In genomic region chr3:130709671-130710070, GRCh38 we compare ENCODE assay signal across 19 cellular contexts.
"Had no signal": no experiment of that assay in that cellular context is flagged by ENCODE, and none has a peak within 500 bp of the region (broad histone marks: within the 10 kb centered on the region; RNA-seq: fewer than 3 reads in every experiment).

No MANE protein-coding gene starts in this region.

- H3K4me3 ChIP-seq: dorsolateral prefrontal cortex, lung, pancreas, tibial nerve, vagina had no signal

- H3K27me3 ChIP-seq: dorsolateral prefrontal cortex, pancreas, tibial nerve, vagina had no signal

- DNase-seq: activated B cell treated with CpG ODN at 0.5 μM for 24 hours; activated CD4-positive, alpha-beta T cell treated with anti-CD3 and anti-CD28 coated beads, Interleukin-2, amount 10 ng/mL, durations not matched to agents 24 days and 14 days; activated CD8-positive, alpha-beta memory T cell treated with anti-CD3 and anti-CD28 coated beads, Interleukin-2, amount 50 U/mL, for 48 hours; activated naive CD4-positive, alpha-beta T cell; activated naive CD8-positive, alpha-beta T cell treated with anti-CD3 and anti-CD28 coated beads, Interleukin-2, amount 10 ng/mL, durations not matched to agents 7 days and 5 days; aorta; dorsolateral prefrontal cortex; endodermal cell; erythroblast; head of caudate nucleus; immature natural killer cell; naive B cell; pancreas; stimulated activated CD4-positive, alpha-beta T cell treated with anti-CD3 and anti-CD28 coated beads, Interleukin-2, amount 100 ng/mL, for 48 hours; stimulated activated naive B cell treated with anti-CD40 and anti-IgM and Interleukin-4, amounts not matched to agents 10 μg/mL and 1 μg/mL and 100 μg/mL, for 72 hours; SW 1271 had no signal

- H3K4me1 ChIP-seq: tibial nerve, vagina had no signal

- H3K9me3 ChIP-seq: pancreas, tibial nerve, vagina had no signal

- ATAC-seq: pancreas; stimulated activated naive B cell treated with anti-CD40 and anti-IgM and Interleukin-4, amounts not matched to agents 10 μg/mL and 1 μg/mL and 100 μg/mL, for 72 hours had no signal

- H3K27ac ChIP-seq: dorsolateral prefrontal cortex, pancreas, tibial nerve, vagina had no signal
